1 cellular context compared by ENCODE assay signal in genomic region chr10:50653142-50653541, GRCh38.
TF ChIP-seq lines count a peak whose summit lies in the region.

No MANE protein-coding gene starts in this region.

TF ChIP-seq in H1, 55 proteins besides CTCF, POLR2A, EP300 and RAD21 (continued from another document):
- TF ChIP-seq MAFK (IDR thresholded peaks at IDR 0.05; ENCODE audit: low read depth, low read length) (no peak), JUN (IDR thresholded peaks at IDR 0.05; ENCODE audit: low read depth, low read length) (no peak), SP4 (IDR thresholded peaks at IDR 0.05; ENCODE audit: low read length) (no peak)
